8 cellular contexts compared by ENCODE assay signal in the genomic region with DNA sequence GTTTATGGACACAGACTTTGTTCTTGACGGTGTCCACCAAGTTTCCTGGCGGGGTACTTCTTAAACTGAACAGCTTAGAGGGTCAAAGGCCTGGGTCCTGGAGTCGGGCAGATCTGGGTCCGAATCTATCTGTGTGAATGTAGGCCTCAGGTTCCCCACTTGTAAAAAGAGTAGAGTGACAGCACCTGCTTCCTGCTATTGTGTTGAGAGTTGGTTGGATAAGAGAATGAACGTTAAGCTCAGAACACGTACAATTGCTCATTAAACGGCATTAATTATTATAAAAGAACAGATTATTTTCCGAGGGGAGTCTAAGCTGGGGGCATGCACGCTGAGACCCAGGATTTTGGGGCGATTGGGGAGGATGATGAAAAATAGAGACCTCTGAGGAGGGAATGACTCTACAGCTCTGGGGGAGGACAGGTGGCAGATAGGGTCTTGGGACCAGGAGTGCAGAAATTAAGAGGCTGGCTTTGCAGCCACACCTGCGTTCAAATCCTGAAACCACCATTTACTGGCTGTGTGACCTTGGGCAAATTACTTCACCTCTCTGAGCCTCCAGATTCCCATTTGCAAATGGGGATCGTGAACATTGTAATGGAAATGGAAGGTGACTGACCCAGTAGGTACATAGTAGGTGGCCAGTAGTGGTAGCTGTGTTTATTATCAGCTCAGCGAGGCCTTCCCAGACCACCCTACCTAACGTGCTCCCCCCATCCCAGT. TPM values are rescaled to one million over a fixed set of nuclear protein-coding genes. Genes with fewer than 3 reads are reported as not detected.
A peak's percentile ranks its signal among the peaks of the same experiment; 100 is the strongest.
DNase-seq lines count a peak whose midpoint lies in the region; ATAC-seq and TF ChIP-seq lines count a peak whose summit lies in the region.

No MANE protein-coding gene starts in this region.

- no peaks in the 10 kb centered on the region for H3K9me3 Mint-ChIP-seq in nephron

- H3K27me3 ChIP-seq in BLaER1 (no peaks in the 10 kb centered on the region), Karpas-422 (ENCODE audit: low read length) (no peaks in the 10 kb centered on the region), dorsolateral prefrontal cortex (no peaks in the 10 kb centered on the region)

- H3K4me2 ChIP-seq in BLaER1 (peak overlapping the region; percentile 80), Karpas-422 (ENCODE audit: low read depth, low read length, poor library complexity, severe bottlenecking) (peak overlapping the region; percentile 90)

- peak overlapping the region; percentile 84 to 87 (median 86) for H3K4me3 Mint-ChIP-seq in nephron

- no peaks in the 10 kb centered on the region for H3K27me3 Mint-ChIP-seq in nephron (ENCODE audit: low read depth)

- H3K9ac ChIP-seq in BLaER1 (peak overlapping the region; percentile 85), Karpas-422 (ENCODE audit: low read length) (peak overlapping the region; percentile 92)

- H3K36me3 ChIP-seq in BLaER1 = no peaks in the 10 kb centered on the region
- H3K36me3 ChIP-seq in Karpas-422 (ENCODE audit: insufficient read depth, low read length) = 0 out of 2 replicates have a peak, but pooled peaks cover under 1% of the 10 kb centered on the region

- peaks cover 62% of the 10 kb centered on the region for H3K4me1 Mint-ChIP-seq in nephron

- H3K36me3 Mint-ChIP-seq in nephron (ENCODE audit: low read depth) = no peaks in the 10 kb centered on the region

- peak overlapping the region; percentile 59 to 88 (median 78) for H3K27ac Mint-ChIP-seq in nephron

- peaks cover 21% of the 10 kb centered on the region for H3K79me2 ChIP-seq in Karpas-422 (ENCODE audit: low read length)

- H3K4me1 ChIP-seq in BLaER1 (peaks cover 82% of the 10 kb centered on the region), Karpas-422 (ENCODE audit: low read length) (peaks cover 57% of the 10 kb centered on the region)

- no peak overlapping the region; the same call in 1 of the 2 replicates for H2AFZ ChIP-seq in Karpas-422 (ENCODE audit: low read length)

- H3K9me3 ChIP-seq in BLaER1 (no peaks in the 10 kb centered on the region), Karpas-422 (ENCODE audit: low read length) (no peaks in the 10 kb centered on the region)

- no peaks in the 10 kb centered on the region for H3K9me2 ChIP-seq in Karpas-422 (replicated peaks; ENCODE audit: insufficient read depth, low read length)

- TF ChIP-seq CTCF in dorsolateral prefrontal cortex (IDR thresholded peaks at IDR 0.05 in 54 of 56, conservative IDR thresholded peaks at IDR 0.05 in 2 of 56; ENCODE audit: low read depth in 1 of 56, partially characterized antibody in 56 of 56) (no peak), nephron (IDR thresholded peaks at IDR 0.05; ENCODE audit: unreplicated experiment in 3 of 3) (no peak)

- intact Hi-C loops in dorsolateral prefrontal cortex (cut with DNase I) = no loop called here

- H4K20me1 ChIP-seq in BLaER1 = peaks cover 63% of the 10 kb centered on the region
- peaks cover 21% of the 10 kb centered on the region for H4K20me1 ChIP-seq in Karpas-422 (ENCODE audit: insufficient read depth, low read depth, low read length)

- ATAC-seq in GM19455 (IDR thresholded peaks at IDR 0.05; ENCODE audit: unreplicated experiment) = no peak

- H3K4me3 ChIP-seq in BLaER1 = peak overlapping the region; percentile 80
- peak overlapping the region; percentile 96 for H3K4me3 ChIP-seq in Karpas-422 (ENCODE audit: low read length)
- peak overlapping the region; percentile 63 to 100 (median 91) for H3K4me3 ChIP-seq in dorsolateral prefrontal cortex

- H3K27ac ChIP-seq in BLaER1 (peak overlapping the region; percentile 75), Karpas-422 (ENCODE audit: low read length) (no peak overlapping the region), dorsolateral prefrontal cortex (peak overlapping the region in 9 of 59 donors; percentile 39 to 89 (median 84))

- DNase-seq in Karpas-422 = no peak
- no peak for DNase-seq in dorsolateral prefrontal cortex
- DNase-seq in foreskin melanocyte = no peak
- no peak for DNase-seq in NCI-H1105 treated with DMSO at 0.1 percent for 48 hours (lab: John Stamatoyannopoulos, UW)
- DNase-seq in stimulated activated CD4-positive, alpha-beta T cell treated with anti-CD3 and anti-CD28 coated beads, Interleukin-2, amount 100 ng/mL, for 48 hours = no peak

RNA-seq across cellular contexts. Expression of a gene that starts 0.9 kb away (rescaled TPM):
- 14.4 and 17.4 TPM in 2 replicates for total RNA-seq in Karpas-422 (2014; rRNA removed; shearing (Covaris generic); ENCODE audit: low replicate concordance)
- 10 to 100 TPM; 40.5 to 75.1 (median 58.1) TPM for total RNA-seq in dorsolateral prefrontal cortex

RNA-seq across cellular contexts. Expression of a gene that starts 3.0 kb away (rescaled TPM):
- 40.7 and 59.7 TPM in 2 replicates for total RNA-seq in Karpas-422 (2014; rRNA removed; shearing (Covaris generic); ENCODE audit: low replicate concordance)
- total RNA-seq in dorsolateral prefrontal cortex = 10 to 100 TPM; 40.9 to 88.1 (median 56.7) TPM
